Comparison of ENCODE assay signal across 9 cellular contexts in the genomic region with DNA sequence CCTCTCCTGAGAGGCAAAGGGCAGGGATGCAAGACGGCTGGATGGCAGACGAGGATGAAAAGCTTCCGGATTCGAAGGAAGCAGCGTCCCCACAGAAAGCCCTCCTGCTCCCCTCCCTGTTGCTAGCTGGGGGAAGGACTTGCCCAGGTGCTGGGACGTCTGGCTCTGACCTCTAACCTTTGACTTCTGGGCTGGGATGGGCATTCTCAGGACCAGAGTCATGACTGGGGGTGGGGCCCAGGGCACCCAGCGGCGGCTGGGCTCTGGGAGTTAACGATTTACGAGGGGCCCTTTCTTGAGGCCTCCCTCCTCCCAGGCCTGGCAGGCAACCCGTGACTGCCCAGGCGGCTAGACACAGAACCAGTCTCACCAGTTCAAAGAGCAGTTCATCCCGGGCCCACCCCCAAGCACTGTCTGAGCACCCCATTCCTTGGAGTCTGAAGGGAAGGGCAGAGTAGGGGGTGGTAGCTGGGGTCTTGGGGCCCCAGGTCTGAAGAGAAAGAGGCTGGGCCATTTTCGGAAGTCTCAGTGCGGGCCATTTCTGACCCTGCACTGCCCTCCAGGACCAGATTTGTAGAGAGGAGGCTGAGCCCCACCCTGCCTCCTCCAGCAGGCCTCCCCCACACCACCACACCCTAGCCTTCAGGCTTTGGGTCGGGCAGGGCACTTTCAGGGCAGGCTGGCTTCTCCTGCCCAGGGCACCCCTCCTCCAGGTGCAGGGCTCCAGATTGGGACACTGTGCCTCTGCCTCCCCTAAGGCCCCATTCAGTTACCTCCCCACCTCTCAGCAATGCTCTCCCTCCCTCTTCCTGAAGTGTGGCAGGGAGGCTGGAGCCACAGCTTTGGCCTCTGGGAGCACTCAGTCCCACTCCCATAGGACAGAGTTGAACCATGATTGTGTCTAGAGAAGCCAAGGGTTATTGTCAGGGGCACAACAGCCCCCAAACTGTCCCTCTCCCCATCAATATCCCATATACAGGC. TPM values are rescaled to one million over a fixed set of nuclear protein-coding genes. Genes with fewer than 3 reads are reported as not detected.
A peak's percentile ranks its signal among the peaks of the same experiment; 100 is the strongest.
DNase-seq lines count a peak whose midpoint lies in the region; ATAC-seq and TF ChIP-seq lines count a peak whose summit lies in the region.
"Had no signal": no experiment of that assay in that cellular context is flagged by ENCODE, and none has a peak within 500 bp of the region (broad histone marks: within the 10 kb centered on the region; RNA-seq: fewer than 3 reads in every experiment).

No MANE protein-coding gene starts in this region.

- POLR2A ChIA-PET in RWPE1 (lab: Yijun Ruan, JAX; ENCODE audit: low non-redundant PET) = no interaction called here
- POLR2A ChIA-PET in activated CD8-positive, alpha-beta T cell treated with anti-CD3 and anti-CD28 coated beads, Interleukin-2, amount 10 ng/mL, durations not matched to agents 7 days and 5 days (lab: Charles Lee) = no interaction called here

- H3K4me1 Mint-ChIP-seq in activated CD8-positive, alpha-beta T cell treated with anti-CD3 and anti-CD28 coated beads, Interleukin-2, amount 10 ng/mL, durations not matched to agents 7 days and 5 days (ENCODE audit: low read depth) = peaks cover 36% of the 10 kb centered on the region

- H3K36me3 ChIP-seq in H7 (replicated peaks; ENCODE audit: control insufficient read depth, insufficient read depth, low read length) = no peaks in the 10 kb centered on the region
- H3K36me3 ChIP-seq in left lung = no peaks in the 10 kb centered on the region
- no peaks in the 10 kb centered on the region for H3K36me3 ChIP-seq in smooth muscle cell (ENCODE audit: low read depth)
- H3K36me3 ChIP-seq in effector memory CD4-positive, alpha-beta T cell (ENCODE audit: control insufficient read depth, insufficient read depth, low read length) = no peaks in the 10 kb centered on the region
- H3K36me3 ChIP-seq: ascending aorta had no signal

- no peak overlapping the region for H3K27ac Mint-ChIP-seq in activated CD8-positive, alpha-beta T cell treated with anti-CD3 and anti-CD28 coated beads, Interleukin-2, amount 10 ng/mL, durations not matched to agents 7 days and 5 days

- peak; percentile 69 for DNase-seq in H7
- DNase-seq in RWPE1 (ENCODE audit: low spot score) = no peak
- peak in 1 of 2 donors; percentile 69 for DNase-seq in left lung
- no peak for DNase-seq in smooth muscle cell (lab: John Stamatoyannopoulos, UW; ENCODE audit: unreplicated experiment)
- no peak for DNase-seq in effector memory CD4-positive, alpha-beta T cell
- DNase-seq in activated CD8-positive, alpha-beta T cell treated with anti-CD3 and anti-CD28 coated beads, Interleukin-2, amount 10 ng/mL, durations not matched to agents 7 days and 5 days = no peak
- DNase-seq: MM.1S had no signal

- intact Hi-C loops in left lung (cut with DNase I) = no loop called here

- WGBS in smooth muscle cell (ENCODE audit: low lambda C conversion rate) = 23% methylated on average over 16 of the region's 16 CpGs

- H3K9me3 Mint-ChIP-seq in activated CD8-positive, alpha-beta T cell treated with anti-CD3 and anti-CD28 coated beads, Interleukin-2, amount 10 ng/mL, durations not matched to agents 7 days and 5 days (ENCODE audit: insufficient read depth) = no peaks in the 10 kb centered on the region

- H3K4me1 ChIP-seq in left lung = peaks cover 12 to 29% of the 10 kb centered on the region in 2 donors
- peaks cover 30% of the 10 kb centered on the region for H3K4me1 ChIP-seq in smooth muscle cell (ENCODE audit: low read depth)
- H3K4me1 ChIP-seq in effector memory CD4-positive, alpha-beta T cell (ENCODE audit: control insufficient read depth, insufficient read depth, low read length, poor library complexity, severe bottlenecking) = peaks cover 9% of the 10 kb centered on the region

- H2AFZ ChIP-seq in smooth muscle cell (ENCODE audit: low read depth) = no peak overlapping the region

- peak overlapping the region; percentile 17 for H3K9ac ChIP-seq in smooth muscle cell (ENCODE audit: low read depth)

- H3K9me3 ChIP-seq in left lung (no peaks in the 10 kb centered on the region), smooth muscle cell (replicated peaks; ENCODE audit: low read depth) (no peaks in the 10 kb centered on the region)
- no peaks in the 10 kb centered on the region for H3K9me3 ChIP-seq in effector memory CD4-positive, alpha-beta T cell (ENCODE audit: control insufficient read depth, low read length)
- H3K9me3 ChIP-seq: ascending aorta had no signal

- H3K4me3 Mint-ChIP-seq in activated CD8-positive, alpha-beta T cell treated with anti-CD3 and anti-CD28 coated beads, Interleukin-2, amount 10 ng/mL, durations not matched to agents 7 days and 5 days = no peak overlapping the region

- no peak for TF ChIP-seq CTCF in RWPE1 (conservative IDR thresholded peaks at IDR 0.05; ENCODE audit: low read depth)
- TF ChIP-seq CTCF in left lung (IDR thresholded peaks at IDR 0.05) = no peak
- no peak for TF ChIP-seq CTCF in smooth muscle cell (IDR thresholded peaks at IDR 0.05; ENCODE audit: borderline replicate concordance, insufficient read depth, poor library complexity, severe bottlenecking)

- no peaks in the 10 kb centered on the region for H4K20me1 ChIP-seq in smooth muscle cell (ENCODE audit: low read depth)

- peaks cover 9% of the 10 kb centered on the region for H3F3A ChIP-seq in smooth muscle cell (ENCODE audit: low read depth)

- CTCF ChIA-PET in RWPE1 (lab: Yijun Ruan, JAX) = interaction anchor here (0.5 to 1.0 kb wide), 3 partner anchors 10 to 122 kb away, joined by 3 to 5 read pairs (median 4); no protein-coding TSS in a partner anchor
- CTCF ChIA-PET in activated CD8-positive, alpha-beta T cell treated with anti-CD3 and anti-CD28 coated beads, Interleukin-2, amount 10 ng/mL, durations not matched to agents 7 days and 5 days (lab: Charles Lee) = interaction anchor here (2.5 kb wide), 1 partner anchor 10 kb away, joined by 7 read pairs; no protein-coding TSS in a partner anchor

- H3K27me3 Mint-ChIP-seq in activated CD8-positive, alpha-beta T cell treated with anti-CD3 and anti-CD28 coated beads, Interleukin-2, amount 10 ng/mL, durations not matched to agents 7 days and 5 days (ENCODE audit: low read depth) = peaks cover 23% of the 10 kb centered on the region

- no peaks in the 10 kb centered on the region for H3K36me3 Mint-ChIP-seq in activated CD8-positive, alpha-beta T cell treated with anti-CD3 and anti-CD28 coated beads, Interleukin-2, amount 10 ng/mL, durations not matched to agents 7 days and 5 days (ENCODE audit: low read depth)

- H3K79me2 ChIP-seq in smooth muscle cell (ENCODE audit: low read depth) = peaks cover 3% of the 10 kb centered on the region

- ATAC-seq in left lung (peak; percentile 66), GM18520 (IDR thresholded peaks at IDR 0.05; ENCODE audit: unreplicated experiment) (no peak)
- ATAC-seq in activated CD8-positive, alpha-beta T cell treated with anti-CD3 and anti-CD28 coated beads, Interleukin-2, amount 10 ng/mL, durations not matched to agents 7 days and 5 days = no peak

- H3K27me3 ChIP-seq in H7 (ENCODE audit: control insufficient read depth, insufficient read depth, low read length) = peaks cover 16% of the 10 kb centered on the region
- H3K27me3 ChIP-seq in left lung = peaks cover 0 to 37% of the 10 kb centered on the region in 2 donors
- no peaks in the 10 kb centered on the region for H3K27me3 ChIP-seq in smooth muscle cell (ENCODE audit: low read depth)
- peaks cover 14% of the 10 kb centered on the region for H3K27me3 ChIP-seq in effector memory CD4-positive, alpha-beta T cell (replicated peaks; ENCODE audit: control insufficient read depth, insufficient read depth, low read length, poor library complexity, severe bottlenecking)
- H3K27me3 ChIP-seq: ascending aorta had no signal

- H3K4me2 ChIP-seq in smooth muscle cell = peak overlapping the region; percentile 59

- H3K27ac ChIP-seq in RWPE1 (peak overlapping the region; percentile 17; the same call in 1 of the 2 replicates), left lung (peak overlapping the region in 1 of 2 donors; percentile 59), smooth muscle cell (ENCODE audit: low read depth) (peak overlapping the region; percentile 54)
- H3K27ac ChIP-seq in effector memory CD4-positive, alpha-beta T cell (ENCODE audit: insufficient read depth, low read length, poor library complexity, severe bottlenecking) = no peak overlapping the region
- H3K27ac ChIP-seq: ascending aorta had no signal

- H3K4me3 ChIP-seq in H7 (ENCODE audit: insufficient read depth, low read depth, low read length) (no peak overlapping the region), left lung (no peak overlapping the region), smooth muscle cell (no peak overlapping the region)
- no peak overlapping the region for H3K4me3 ChIP-seq in effector memory CD4-positive, alpha-beta T cell (ENCODE audit: insufficient read depth, low read depth, low read length, poor library complexity, severe bottlenecking)
- H3K4me3 ChIP-seq: ascending aorta had no signal

RNA-seq across cellular contexts. Expression of a gene that starts 5.0 kb away (rescaled TPM):
- total RNA-seq in H7 (2014; rRNA removed; shearing (Covaris generic)) = 150 and 154 TPM in 2 replicates
- 10 to 100 TPM; 24.5 to 29.6 TPM for total RNA-seq in left lung
- 85.5 and 103 TPM in 2 replicates for total RNA-seq in smooth muscle cell
- 139 and 175 TPM in 2 replicates for polyA plus RNA-seq in smooth muscle cell
- 1 to 10 TPM; 1.2 to 2.0 TPM for total RNA-seq in activated CD8-positive, alpha-beta T cell treated with anti-CD3 and anti-CD28 coated beads, Interleukin-2, amount 10 ng/mL, durations not matched to agents 7 days and 5 days

Comparison
In these comparisons a context has a peak if more than half of its experiments do, and no peak if none do; other contexts are left out.
1. RNA of a gene that starts 5.0 kb away (total RNA-seq): 150 to 154 TPM in H7, 85.5 to 103 TPM in smooth muscle cell and 24.5 to 29.6 TPM in left lung; 1.2 to 2.0 TPM in activated CD8-positive, alpha-beta T cell treated with anti-CD3 and anti-CD28 coated beads, Interleukin-2, amount 10 ng/mL, durations not matched to agents 7 days and 5 days; every median in the first group is over 4 times any median in the second.